ENCODE assay signal across 22 cellular contexts in genomic region chr12:77406131-77406905, GRCh38.
"Had no signal": no experiment of that assay in that cellular context is flagged by ENCODE, and none has a peak within 500 bp of the region (broad histone marks: within the 10 kb centered on the region; RNA-seq: fewer than 3 reads in every experiment).

No MANE protein-coding gene starts in this region.

- H3K4me1 Mint-ChIP-seq: activated naive CD8-positive, alpha-beta T cell treated with anti-CD3 and anti-CD28 coated beads, Interleukin-2, amount 50 U/mL, for 24 hours; central memory CD8-positive, alpha-beta T cell had no signal

- H3K4me3 ChIP-seq: ascending aorta, K562, SJSA1 had no signal

- H3K36me3 Mint-ChIP-seq: activated naive CD4-positive, alpha-beta T cell treated with anti-CD3 and anti-CD28 coated beads, Interleukin-2, amount 50 U/mL, for 72 hours; brain had no signal

- H3K9me3 ChIP-seq: ascending aorta, SJSA1 had no signal

- H3K27ac ChIP-seq: ascending aorta, SJSA1 had no signal

- H3K4me3 Mint-ChIP-seq: activated CD8-positive, alpha-beta T cell treated with anti-CD3 and anti-CD28 coated beads for 36 hours; activated naive CD8-positive, alpha-beta T cell treated with anti-CD3 and anti-CD28 coated beads, Interleukin-2, amount 50 U/mL, for 24 hours; activated T-helper 1 cell treated with anti-CD3 and anti-CD28 coated beads, Interleukin-12 subunit alpha, Interleukin-12 subunit beta, Interleukin-2, Interleukin-4 antibody, amounts not matched to agents 30 ng/mL and 10 ng/mL and 1 ng/mL, durations not matched to agents 14 hours and 24 hours and 36 hours; central memory CD8-positive, alpha-beta T cell; T-helper 1 cell treated with Interleukin-12 subunit alpha and Interleukin-12 subunit beta and Interleukin-4 antibody, amounts not matched to agents 30 μg/mL and 1 μg/mL, for 36 hours had no signal

- H3K9me3 Mint-ChIP-seq: activated CD8-positive, alpha-beta T cell treated with anti-CD3 and anti-CD28 coated beads for 36 hours; activated naive CD4-positive, alpha-beta T cell treated with anti-CD3 and anti-CD28 coated beads, Interleukin-2, amount 50 U/mL, for 72 hours; activated naive CD8-positive, alpha-beta T cell treated with anti-CD3 and anti-CD28 coated beads, Interleukin-2, amount 50 U/mL, for 24 hours; activated T-helper 1 cell treated with anti-CD3 and anti-CD28 coated beads, Interleukin-12 subunit alpha, Interleukin-12 subunit beta, Interleukin-2, Interleukin-4 antibody, amounts not matched to agents 30 ng/mL and 10 ng/mL and 1 ng/mL, durations not matched to agents 14 hours and 24 hours and 36 hours; brain; central memory CD8-positive, alpha-beta T cell; T-helper 1 cell treated with Interleukin-12 subunit alpha and Interleukin-12 subunit beta and Interleukin-4 antibody, amounts not matched to agents 30 μg/mL and 1 μg/mL, for 36 hours had no signal

- H3K27me3 ChIP-seq: ascending aorta, SJSA1 had no signal

- H3K27me3 Mint-ChIP-seq: activated CD8-positive, alpha-beta T cell treated with anti-CD3 and anti-CD28 coated beads for 36 hours; activated naive CD8-positive, alpha-beta T cell treated with anti-CD3 and anti-CD28 coated beads, Interleukin-2, amount 50 U/mL, for 24 hours; brain; central memory CD8-positive, alpha-beta T cell had no signal

- H3K36me3 ChIP-seq: ascending aorta, SJSA1 had no signal

- H3K27ac Mint-ChIP-seq: activated CD8-positive, alpha-beta T cell treated with anti-CD3 and anti-CD28 coated beads for 36 hours; activated naive CD4-positive, alpha-beta T cell treated with anti-CD3 and anti-CD28 coated beads, Interleukin-2, amount 50 U/mL, for 72 hours; activated naive CD8-positive, alpha-beta T cell treated with anti-CD3 and anti-CD28 coated beads, Interleukin-2, amount 50 U/mL, for 24 hours; activated T-helper 1 cell treated with anti-CD3 and anti-CD28 coated beads, Interleukin-12 subunit alpha, Interleukin-12 subunit beta, Interleukin-2, Interleukin-4 antibody, amounts not matched to agents 30 ng/mL and 10 ng/mL and 1 ng/mL, durations not matched to agents 14 hours and 24 hours and 36 hours; T-helper 1 cell treated with Interleukin-12 subunit alpha and Interleukin-12 subunit beta and Interleukin-4 antibody, amounts not matched to agents 30 μg/mL and 1 μg/mL, for 36 hours had no signal

- DNase-seq: activated CD4-positive, alpha-beta T cell treated with anti-CD3 and anti-CD28 coated beads for 4 hours; activated CD8-positive, alpha-beta memory T cell treated with anti-CD3 and anti-CD28 coated beads, Interleukin-2, amount 50 U/mL, for 4 hours; activated CD8-positive, alpha-beta T cell treated with anti-CD3 and anti-CD28 coated beads for 36 hours; activated effector memory CD4-positive, alpha-beta T cell treated with Interleukin-2 at 50 U/mL for 16 hours; activated naive CD4-positive, alpha-beta T cell; activated naive CD8-positive, alpha-beta T cell treated with anti-CD3 and anti-CD28 coated beads, Interleukin-2, amount 50 U/mL, for 24 hours; amniotic stem cell; Karpas-422; NCI-H1105 treated with DMSO at 0.1 percent for 48 hours; NCI-H2029; NCI-H2107; NCI-H526; PC-3; SHP77 had no signal

- H3K4me1 ChIP-seq: ascending aorta, SJSA1 had no signal
